8 cellular contexts compared by ENCODE assay signal in genomic region chr14:77641534-77642341, GRCh38. TPM values are rescaled to one million over a fixed set of nuclear protein-coding genes. Genes with fewer than 3 reads are reported as not detected.
DNase-seq lines count a peak whose midpoint lies in the region; ATAC-seq, FAIRE-seq and TF ChIP-seq lines count a peak whose summit lies in the region.

No MANE protein-coding gene starts in this region.

- H3K27ac ChIP-seq in A549 = no peak overlapping the region
- H3K27ac ChIP-seq in Peyer's patch = peak overlapping the region; percentile 59 to 85 (median 74)
- peak overlapping the region; percentile 55 to 84 (median 76) for H3K27ac ChIP-seq in gastrocnemius medialis

- no peaks in the 10 kb centered on the region for H3K27me3 ChIP-seq in Peyer's patch
- H3K27me3 ChIP-seq in gastrocnemius medialis = peaks cover 0 to 4% (median 0%) of the 10 kb centered on the region in 3 donors

- H3K9me3 ChIP-seq in A549 = peaks cover 6% of the 10 kb centered on the region; the same call in 1 of the 3 replicates
- no peaks in the 10 kb centered on the region for H3K9me3 ChIP-seq in Peyer's patch
- no peaks in the 10 kb centered on the region for H3K9me3 ChIP-seq in gastrocnemius medialis

- H3K4me1 Mint-ChIP-seq in activated naive CD4-positive, alpha-beta T cell treated with anti-CD3 and anti-CD28 coated beads for 36 hours (ENCODE audit: low read depth) = peaks cover 17% of the 10 kb centered on the region

- H3K27ac Mint-ChIP-seq in activated naive CD4-positive, alpha-beta T cell treated with anti-CD3 and anti-CD28 coated beads for 36 hours = peak overlapping the region; percentile 84

- ATAC-seq in A549 = peak in 1 of 2 experiments; percentile 67; a peak in 3 of 6 replicates
- ATAC-seq in GM19438 (IDR thresholded peaks at IDR 0.05; ENCODE audit: low read depth, unreplicated experiment) = peak; percentile 53
- ATAC-seq in Right ventricle myocardium superior (ENCODE audit: poor library complexity) = peak; percentile 95
- peak; percentile 62 to 68 for ATAC-seq in gastrocnemius medialis

- TF ChIP-seq CTCF in A549 (IDR thresholded peaks at IDR 0.05) (no peak), Peyer's patch (IDR thresholded peaks at IDR 0.05) (no peak), gastrocnemius medialis (IDR thresholded peaks at IDR 0.05 in 4 of 5, conservative IDR thresholded peaks at IDR 0.05 in 1 of 5) (no peak)

- no peaks in the 10 kb centered on the region for H3K27me3 Mint-ChIP-seq in activated naive CD4-positive, alpha-beta T cell treated with anti-CD3 and anti-CD28 coated beads for 36 hours (ENCODE audit: low read depth)

- peaks cover 5% of the 10 kb centered on the region for H3K9me3 Mint-ChIP-seq in activated naive CD4-positive, alpha-beta T cell treated with anti-CD3 and anti-CD28 coated beads for 36 hours

- intact Hi-C loops in activated naive CD4-positive, alpha-beta T cell treated with anti-CD3 and anti-CD28 coated beads for 36 hours (cut with micrococcal nuclease) = loop anchor here (1.0 to 2.0 kb wide), 6 partner anchors 25 to 321 kb away; partner anchors contain the start of genes ADCK1, GSTZ1, POMT2 and SPTLC2
- intact Hi-C loops in Right ventricle myocardium superior (cut with DNase I) (no loop called here), gastrocnemius medialis (cut with DNase I; ENCODE audit: low total_unique reads) (no loop called here)

- TF ChIP-seq POLR2A in A549 (IDR thresholded peaks at IDR 0.05; ENCODE audit: low read length) = no peak
- TF ChIP-seq POLR2A in Peyer's patch (IDR thresholded peaks at IDR 0.05) = no peak
- TF ChIP-seq POLR2A in gastrocnemius medialis (IDR thresholded peaks at IDR 0.05) = peak in 1 of 2 donors; percentile 21

- FAIRE-seq in A549 (lab: Jason Lieb, UNC) = no peak

- H3K4me1 ChIP-seq in A549 = peaks cover 4% of the 10 kb centered on the region; the same call in 1 of the 3 replicates
- H3K4me1 ChIP-seq in Peyer's patch = peaks cover 0 to 21% (median 0%) of the 10 kb centered on the region in 4 donors
- peaks cover 7 to 8% of the 10 kb centered on the region in 2 donors for H3K4me1 ChIP-seq in gastrocnemius medialis

- H3K36me3 Mint-ChIP-seq in activated naive CD4-positive, alpha-beta T cell treated with anti-CD3 and anti-CD28 coated beads for 36 hours (ENCODE audit: low read depth) = no peaks in the 10 kb centered on the region

- no peak for TF ChIP-seq RAD21 in A549 (conservative IDR thresholded peaks at IDR 0.05 in 1 of 2, IDR thresholded peaks at IDR 0.05 in 1 of 2)

- CTCF ChIA-PET in A549 (lab: Yijun Ruan, JAX) = no interaction called here
- CTCF ChIA-PET in activated naive CD4-positive, alpha-beta T cell treated with anti-CD3 and anti-CD28 coated beads for 36 hours (lab: Charles Lee) = interaction anchor here (0.6 to 0.7 kb wide), 2 partner anchors 65 to 212 kb away, joined by 3 read pairs; no protein-coding TSS in a partner anchor

- POLR2A ChIA-PET in A549 (lab: Yijun Ruan, JAX) = no interaction called here

- H3K36me3 ChIP-seq in Peyer's patch = no peaks in the 10 kb centered on the region
- no peaks in the 10 kb centered on the region for H3K36me3 ChIP-seq in gastrocnemius medialis

- H3K4me3 Mint-ChIP-seq in activated naive CD4-positive, alpha-beta T cell treated with anti-CD3 and anti-CD28 coated beads for 36 hours = peak overlapping the region; percentile 84

- H3K4me3 ChIP-seq in A549 (no peak overlapping the region), Peyer's patch (peak overlapping the region; percentile 45 to 59 (median 51)), gastrocnemius medialis (peak overlapping the region; percentile 44 to 64 (median 50))

- WGBS in A549 (ENCODE audit: missing lambda C conversion rate) = 72% methylated on average over 47 of the region's 47 CpGs

- TF ChIP-seq EP300 in A549 (IDR thresholded peaks at IDR 0.05) = no peak

- peak overlapping the region; percentile 42; the same call in 2 of the 3 replicates for H3K4me2 ChIP-seq in A549

- in situ Hi-C loops in gastrocnemius medialis (cut with MboI; ENCODE audit: low sequenced_read_pairs in 4 of 4) = no loop called here

- peak in 1 of 2 experiments; percentile 27 for DNase-seq in A549 (ENCODE audit: low read depth in 1 of 2, low spot score in 1 of 2)
- DNase-seq in Peyer's patch = peak; percentile 66 to 89 (median 78)
- DNase-seq in activated naive CD4-positive, alpha-beta T cell treated with anti-CD3 and anti-CD28 coated beads for 36 hours = peak; percentile 79
- DNase-seq in Right ventricle myocardium superior = peak; percentile 91
- DNase-seq in gastrocnemius medialis = peak; percentile 38 to 56
- DNase-seq in NCI-H1092 treated with DMSO at 0.1 percent for 48 hours (lab: John Stamatoyannopoulos, UW) = no peak
- no peak for DNase-seq in RKO (ENCODE audit: low spot score)

TF ChIP-seq in A549, 52 proteins besides CTCF, POLR2A, EP300 and RAD21:
- no peak for TF ChIP-seq JUN (IDR thresholded peaks at IDR 0.05)
- peak; percentile 44 for TF ChIP-seq MAX (IDR thresholded peaks at IDR 0.05)
- peak; percentile 71 for TF ChIP-seq E2F6 (IDR thresholded peaks at IDR 0.05; ENCODE audit: borderline replicate concordance, low read depth)
- TF ChIP-seq RFX5 (IDR thresholded peaks at IDR 0.05) = no peak

RNA-seq across cellular contexts. Expression of gene SPTLC2, which starts 25.3 kb away (rescaled TPM):
- polyA plus RNA-seq in A549 (2011; rRNA removed) (29.9 and 30.9 TPM in 2 replicates), A549 (2017; fragmentation: RNase III; extraction: RNeasy Plus Mini Kit Qiagen cat#74134 plus additional on column Dnase treatment) (16.3 to 17.6 TPM (median 17.2 TPM) in 3 replicates)
- 8.3 and 9.1 TPM in 2 replicates for polyA plus RNA-seq in A549 (2012; cell fraction: cytosol; rRNA removed)
- polyA plus RNA-seq in A549 (2012; cell fraction: nucleus; rRNA removed) = 4.3 and 13.7 TPM in 2 replicates
- polyA minus RNA-seq in A549 (2011; rRNA and poly(A)+ RNA removed) = 25.7 and 28.9 TPM in 2 replicates
- total RNA-seq in Peyer's patch (10 to 100 TPM; 21.6 to 35.5 (median 29.8) TPM), Right ventricle myocardium superior (10.2 TPM), gastrocnemius medialis (10 to 100 TPM in 1 of 4 donors, 1 to 10 TPM in 3; 6.5 to 10.4 (median 7.0) TPM)
- total RNA-seq in activated naive CD4-positive, alpha-beta T cell treated with anti-CD3 and anti-CD28 coated beads for 36 hours = 10 to 100 TPM; 16.1 to 18.1 TPM

Comparison
In these comparisons a context has a peak if more than half of its experiments do, and no peak if none do; other contexts are left out.
1. DNase-seq: peak in Peyer's patch (3 of 3), activated naive CD4-positive, alpha-beta T cell treated with anti-CD3 and anti-CD28 coated beads for 36 hours (single experiment), Right ventricle myocardium superior (single experiment) and gastrocnemius medialis (2 of 2); none in NCI-H1092 treated with DMSO at 0.1 percent for 48 hours (single experiment) and RKO (single experiment).
2. H3K27ac ChIP-seq: peak in Peyer's patch (4 of 4) and gastrocnemius medialis (4 of 4); none in A549 (0 of 2).